Comparison of ENCODE assay signal across 8 cellular contexts in the genomic region with DNA sequence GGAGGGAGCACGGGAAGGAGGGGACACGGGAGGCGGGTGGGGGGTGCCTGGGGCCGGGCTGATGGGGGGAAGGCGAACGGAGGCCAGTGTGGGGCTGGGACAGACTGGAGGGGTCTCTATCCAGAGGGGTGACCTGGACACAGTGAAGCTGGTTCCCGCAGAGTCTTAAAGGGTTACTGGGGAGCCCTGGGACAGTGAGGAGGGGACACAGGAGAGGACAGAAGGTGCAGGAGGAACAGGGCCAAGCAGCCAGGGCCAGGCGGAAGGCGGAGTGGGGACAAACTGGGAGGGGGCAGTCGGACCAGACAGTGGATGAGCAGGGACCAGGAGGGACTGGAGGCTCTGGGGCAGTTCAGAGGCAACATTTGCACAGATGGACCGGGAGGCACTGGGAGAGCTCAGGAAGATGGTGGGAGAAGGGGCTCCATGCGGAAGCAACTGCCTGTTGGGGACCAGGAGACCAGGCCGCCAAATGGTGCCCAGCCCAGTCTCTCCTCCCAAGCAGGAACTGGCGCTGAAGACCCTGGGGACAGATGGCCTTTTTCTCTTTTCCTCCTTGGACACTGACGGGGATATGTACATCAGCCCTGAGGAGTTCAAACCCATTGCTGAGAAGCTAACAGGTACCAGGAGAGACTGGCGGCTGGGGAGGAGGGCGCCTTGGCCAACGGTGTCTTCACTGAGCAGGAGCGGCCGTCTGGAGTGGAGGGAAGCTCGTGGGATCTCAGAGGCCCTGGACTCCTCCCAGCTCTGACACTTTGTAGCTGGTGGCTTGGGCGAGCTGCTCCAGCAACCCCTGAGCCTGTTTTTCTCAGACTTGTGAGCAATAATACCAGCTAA. TPM values are rescaled to one million over a fixed set of nuclear protein-coding genes. Genes with fewer than 3 reads are reported as not detected.
A peak's percentile ranks its signal among the peaks of the same experiment; 100 is the strongest.
DNase-seq lines count a peak whose midpoint lies in the region; ATAC-seq and TF ChIP-seq lines count a peak whose summit lies in the region.

No MANE protein-coding gene starts in this region.

- no peaks in the 10 kb centered on the region for H3K9me3 Mint-ChIP-seq in dendritic cell treated with granulocyte-macrophage colony-stimulating factor and Interleukin-4, amounts not matched to agents 40 ng/mL and 50 ng/mL, for 4 days
- H3K9me3 Mint-ChIP-seq in naive thymus-derived CD4-positive, alpha-beta T cell, result peaks cover 0 to 3% (median 0%) of the 10 kb centered on the region in 11 donors

- ATAC-seq in naive thymus-derived CD4-positive, alpha-beta T cell, result no peak
- ATAC-seq in HG02763 (IDR thresholded peaks at IDR 0.05; ENCODE audit: unreplicated experiment), result no peak
- no peak for ATAC-seq in HG03565 (IDR thresholded peaks at IDR 0.05; ENCODE audit: unreplicated experiment)

- intact Hi-C loops in dendritic cell treated with granulocyte-macrophage colony-stimulating factor and Interleukin-4, amounts not matched to agents 40 ng/mL and 50 ng/mL, for 4 days (cut with micrococcal nuclease), result no loop called here
- intact Hi-C loops in naive thymus-derived CD4-positive, alpha-beta T cell (cut with micrococcal nuclease), result no loop called here

- peak overlapping the region; percentile 90 for H3K4me3 Mint-ChIP-seq in dendritic cell treated with granulocyte-macrophage colony-stimulating factor and Interleukin-4, amounts not matched to agents 40 ng/mL and 50 ng/mL, for 4 days
- peak overlapping the region; percentile 74 to 90 (median 84) for H3K4me3 Mint-ChIP-seq in naive thymus-derived CD4-positive, alpha-beta T cell

- H3K4me3 ChIP-seq in BJ (ENCODE audit: low read depth, low read length) (peak overlapping the region; percentile 76), Loucy (ENCODE audit: low read length, poor library complexity, severe bottlenecking) (peak overlapping the region; percentile 65)
- peak overlapping the region; percentile 47 for H3K4me3 ChIP-seq in naive thymus-derived CD4-positive, alpha-beta T cell (ENCODE audit: low read length)

- H3F3A ChIP-seq in Loucy (ENCODE audit: low read depth), result no peaks in the 10 kb centered on the region

- H3K36me3 Mint-ChIP-seq in dendritic cell treated with granulocyte-macrophage colony-stimulating factor and Interleukin-4, amounts not matched to agents 40 ng/mL and 50 ng/mL, for 4 days (ENCODE audit: low read depth), result peaks cover 27% of the 10 kb centered on the region
- peaks cover 0 to 11% (median 4%) of the 10 kb centered on the region in 5 donors for H3K36me3 Mint-ChIP-seq in naive thymus-derived CD4-positive, alpha-beta T cell

- H3K9me2 ChIP-seq in Loucy (replicated peaks; ENCODE audit: low read depth, low read length), result no peaks in the 10 kb centered on the region

- H3K36me3 ChIP-seq in BJ (ENCODE audit: control insufficient read depth, insufficient read depth, low read length) (no peaks in the 10 kb centered on the region; the same call in 1 of the 2 replicates), Loucy (ENCODE audit: insufficient read depth, low read length) (no peaks in the 10 kb centered on the region)
- H3K36me3 ChIP-seq in naive thymus-derived CD4-positive, alpha-beta T cell (ENCODE audit: control insufficient read depth in 2 of 3, insufficient read depth in 3 of 3, low read length in 3 of 3), result peaks cover 0 to 10% (median 0%) of the 10 kb centered on the region in 3 experiments

- H3K27me3 ChIP-seq in BJ (ENCODE audit: control insufficient read depth, insufficient read depth, low read length), result no peaks in the 10 kb centered on the region
- H3K27me3 ChIP-seq in Loucy (ENCODE audit: insufficient read depth, low read length, poor library complexity, severe bottlenecking), result peaks cover 11% of the 10 kb centered on the region
- H3K27me3 ChIP-seq in naive thymus-derived CD4-positive, alpha-beta T cell (ENCODE audit: control insufficient read depth in 2 of 2, insufficient read depth in 2 of 2, low read length in 2 of 2), result no peaks in the 10 kb centered on the region

- H3K4me1 Mint-ChIP-seq in dendritic cell treated with granulocyte-macrophage colony-stimulating factor and Interleukin-4, amounts not matched to agents 40 ng/mL and 50 ng/mL, for 4 days (ENCODE audit: low read depth), result peaks cover 44% of the 10 kb centered on the region
- peaks cover 42 to 89% (median 82%) of the 10 kb centered on the region in 7 donors for H3K4me1 Mint-ChIP-seq in naive thymus-derived CD4-positive, alpha-beta T cell

- no peak for TF ChIP-seq CTCF in BJ (IDR thresholded peaks at IDR 0.05; ENCODE audit: insufficient read depth, low read depth, low read length)
- no peak for TF ChIP-seq CTCF in Loucy (conservative IDR thresholded peaks at IDR 0.05; ENCODE audit: low read length)

- no peaks in the 10 kb centered on the region for H4K20me1 ChIP-seq in Loucy (ENCODE audit: insufficient read depth, low read length, poor library complexity, severe bottlenecking)

- POLR2A ChIA-PET in BJ (lab: Charles Lee), result no interaction called here
- POLR2A ChIA-PET in naive thymus-derived CD4-positive, alpha-beta T cell (lab: Charles Lee), result interaction anchor here (0.6 to 4.9 kb wide), 16 partner anchors 9 to 296 kb away, joined by 3 to 31 read pairs (median 3); partner anchors contain the start of gene MTFR1L

- peak overlapping the region; percentile 77 for H3K4me2 ChIP-seq in Loucy (ENCODE audit: low read depth, low read length, poor library complexity, severe bottlenecking)

- no peaks in the 10 kb centered on the region for H3K9me3 ChIP-seq in Loucy (ENCODE audit: insufficient read depth, low read depth, low read length)
- no peaks in the 10 kb centered on the region for H3K9me3 ChIP-seq in naive thymus-derived CD4-positive, alpha-beta T cell (ENCODE audit: control insufficient read depth in 2 of 3, low read length in 3 of 3)

- H3K27ac ChIP-seq in naive thymus-derived CD4-positive, alpha-beta T cell (ENCODE audit: low read depth, low read length), result peak overlapping the region; percentile 61

- no peak overlapping the region for H2AFZ ChIP-seq in Loucy (ENCODE audit: low read length)

- H3K27me3 Mint-ChIP-seq in dendritic cell treated with granulocyte-macrophage colony-stimulating factor and Interleukin-4, amounts not matched to agents 40 ng/mL and 50 ng/mL, for 4 days, result peaks cover 5% of the 10 kb centered on the region
- H3K27me3 Mint-ChIP-seq in naive thymus-derived CD4-positive, alpha-beta T cell, result peaks cover 0 to 33% (median 0%) of the 10 kb centered on the region in 5 donors

- H3K27ac Mint-ChIP-seq in dendritic cell treated with granulocyte-macrophage colony-stimulating factor and Interleukin-4, amounts not matched to agents 40 ng/mL and 50 ng/mL, for 4 days, result peak overlapping the region; percentile 82
- H3K27ac Mint-ChIP-seq in naive thymus-derived CD4-positive, alpha-beta T cell, result peak overlapping the region; percentile 15 to 92 (median 79)

- no peak for DNase-seq in BJ (ENCODE audit: low read depth)
- no peak for DNase-seq in naive thymus-derived CD4-positive, alpha-beta T cell
- DNase-seq in DMS153 (lab: John Stamatoyannopoulos, UW), result no peak
- DNase-seq in DMS153 treated with DMSO at 0.1 percent for 48 hours (lab: John Stamatoyannopoulos, UW; ENCODE audit: unreplicated experiment), result no peak

- CTCF ChIA-PET in BJ (lab: Yijun Ruan, JAX), result interaction anchor here (0.6 to 8.6 kb wide), 5 partner anchors 71 to 300 kb away, joined by 3 to 125 read pairs (median 11); no protein-coding TSS in a partner anchor
- CTCF ChIA-PET in naive thymus-derived CD4-positive, alpha-beta T cell (lab: Charles Lee), result interaction anchor here (0.6 to 4.1 kb wide), 7 partner anchors 10 to 280 kb away, joined by 3 to 32 read pairs (median 5); no protein-coding TSS in a partner anchor

- no peaks in the 10 kb centered on the region for H3K79me2 ChIP-seq in Loucy (ENCODE audit: insufficient read depth, low read length)

- H3K9ac ChIP-seq in Loucy (ENCODE audit: low read depth, low read length, poor library complexity, severe bottlenecking), result peak overlapping the region; percentile 46

- H3K4me1 ChIP-seq in Loucy (ENCODE audit: insufficient read depth, low read length, poor library complexity, severe bottlenecking), result no peaks in the 10 kb centered on the region
- H3K4me1 ChIP-seq in naive thymus-derived CD4-positive, alpha-beta T cell (ENCODE audit: control insufficient read depth in 2 of 2, insufficient read depth in 2 of 2, low read length in 2 of 2), result peaks cover 32 to 60% of the 10 kb centered on the region in 2 donors

RNA-seq across cellular contexts. Expression of gene SELENON, which starts 0.8 kb away (rescaled TPM):
- 29.4 and 39.9 TPM in 2 replicates for polyA plus RNA-seq in BJ (2011; rRNA removed)
- polyA minus RNA-seq in BJ (2011; rRNA and poly(A)+ RNA removed), result 33.4 and 69.0 TPM in 2 replicates
- total RNA-seq in naive thymus-derived CD4-positive, alpha-beta T cell, result 10 to 100 TPM; 11.9 to 27.7 (median 25.8) TPM
- 1 to 10 TPM; 2.6 to 5.6 TPM for polyA plus RNA-seq in naive thymus-derived CD4-positive, alpha-beta T cell

RNA-seq across cellular contexts. Expression of gene MTFR1L, which starts 19.0 kb away (rescaled TPM):
- polyA plus RNA-seq in BJ (2011; rRNA removed), result 57.8 and 93.7 TPM in 2 replicates
- polyA minus RNA-seq in BJ (2011; rRNA and poly(A)+ RNA removed), result 34.7 and 46.6 TPM in 2 replicates
- total RNA-seq in naive thymus-derived CD4-positive, alpha-beta T cell, result 10 to 100 TPM; 39.6 to 60.2 (median 42.3) TPM
- polyA plus RNA-seq in naive thymus-derived CD4-positive, alpha-beta T cell, result 10 to 100 TPM; 42.4 to 51.2 TPM

RNA-seq across cellular contexts. Expression of gene AUNIP, which starts 58.5 kb away (rescaled TPM):
- 1.4 and 2.8 TPM in 2 replicates for polyA plus RNA-seq in BJ (2011; rRNA removed)
- 1.0 and 2.2 TPM in 2 replicates for polyA minus RNA-seq in BJ (2011; rRNA and poly(A)+ RNA removed)
- total RNA-seq in naive thymus-derived CD4-positive, alpha-beta T cell, result 1 to 10 TPM in 1 of 5 experiments, under 1 TPM in 1, not detected in 3; 0.83 to 4.3 TPM
- not detected for polyA plus RNA-seq in naive thymus-derived CD4-positive, alpha-beta T cell
